In the genomic region with DNA sequence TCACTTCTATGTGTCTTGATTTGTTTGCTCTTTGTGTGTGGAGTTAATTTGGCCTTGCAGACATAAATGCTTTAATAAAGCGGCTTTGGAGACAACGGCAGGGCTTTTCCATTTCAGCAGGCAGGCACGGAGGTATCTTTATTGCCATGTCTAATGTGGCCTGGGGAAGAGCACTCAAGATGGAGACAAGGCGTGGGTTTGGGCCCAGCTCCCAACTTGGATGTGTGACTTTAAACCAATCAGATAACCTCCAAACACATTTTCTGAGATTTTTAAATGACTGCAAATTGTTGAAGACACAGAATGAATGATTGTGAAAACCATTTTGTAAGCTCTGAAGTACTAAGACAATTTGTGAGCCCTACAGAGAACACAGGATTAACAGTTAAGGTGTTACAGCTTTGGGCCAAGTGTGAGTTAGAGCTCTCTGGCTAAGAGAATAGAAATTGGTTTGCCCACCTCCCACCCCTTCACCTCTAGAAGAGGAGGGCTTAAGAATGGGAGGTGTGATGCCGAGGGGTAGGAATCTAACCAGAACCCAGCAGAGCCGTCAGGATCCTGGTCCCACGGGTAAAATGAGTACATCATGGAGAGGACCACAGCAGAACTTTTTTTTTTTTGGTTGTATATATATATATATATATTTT, we compare ENCODE assay signal across 19 cellular contexts. TPM values are rescaled to one million over a fixed set of nuclear protein-coding genes. Genes with fewer than 3 reads are reported as not detected.
DNase-seq lines count a peak whose midpoint lies in the region; ATAC-seq and TF ChIP-seq lines count a peak whose summit lies in the region.
"Had no signal": no experiment of that assay in that cellular context is flagged by ENCODE, and none has a peak within 500 bp of the region (broad histone marks: within the 10 kb centered on the region; RNA-seq: fewer than 3 reads in every experiment).

No MANE protein-coding gene starts in this region.

- DNase-seq in T-helper 2 cell treated with Interferon-gamma antibody and Interleukin-4, amounts not matched to agents 5 μg/mL and 100 μg/mL, for 36 hours (ENCODE audit: low spot score) = no peak
- no peak for DNase-seq in T-helper 2 cell
- no peak for DNase-seq in CD8-positive, alpha-beta T cell
- DNase-seq in activated naive CD4-positive, alpha-beta T cell treated with anti-CD3 and anti-CD28 coated beads, Interleukin-2, amount 50 U/mL, for 72 hours (ENCODE audit: low spot score in 2 of 2) = no peak
- no peak for DNase-seq in mesendoderm
- DNase-seq in SW480 (ENCODE audit: low spot score) = no peak
- DNase-seq in NCI-H1417 (lab: John Stamatoyannopoulos, UW) = no peak
- DNase-seq in NCI-H2171 treated with DMSO at 0.1 percent for 48 hours (lab: John Stamatoyannopoulos, UW) = no peak
- DNase-seq: activated CD4-positive, alpha-beta T cell treated with anti-CD3 and anti-CD28 coated beads, Interleukin-2, amount 50 U/mL, for 1 hour; DMS53; glutamatergic neuron; NCI-H187 treated with DMSO at 0.1 percent for 48 hours; NCI-H510A; SIG-M5; stimulated activated CD4-positive, alpha-beta T cell treated with anti-CD3 and anti-CD28 coated beads, Interleukin-12 subunit alpha, Interleukin-12 subunit beta, amount 100 ng/mL, for 4 hours; T1000 had no signal

- H3K27ac ChIP-seq in CD8-positive, alpha-beta T cell (ENCODE audit: low read depth, low read length) = peak overlapping the region; percentile 39
- H3K27ac ChIP-seq in mesendoderm (ENCODE audit: low read depth, low read length) = no peak overlapping the region
- H3K27ac ChIP-seq: BLaER1 treated with 17β-estradiol and CSF1 and Interleukin-3, amounts not matched to agents 10 nM and 100 nM had no signal

- H3K4me2 ChIP-seq in mesendoderm (ENCODE audit: low read length) = no peak overlapping the region
- H3K4me2 ChIP-seq: BLaER1 treated with 17β-estradiol and CSF1 and Interleukin-3, amounts not matched to agents 10 nM and 100 nM had no signal

- H2BK120ac ChIP-seq in mesendoderm (ENCODE audit: low read depth, low read length) = no peak overlapping the region

- POLR2A ChIA-PET in CD8-positive, alpha-beta T cell (lab: Charles Lee) = interaction anchor here (1.1 kb wide), 1 partner anchor 8 kb away, joined by 4 read pairs; a partner anchor contains a TSS

- intact Hi-C loops in CD8-positive, alpha-beta T cell (cut with DNase I, micrococcal nuclease) = no loop called here

- H2BK5ac ChIP-seq in mesendoderm (ENCODE audit: low read length) = no peak overlapping the region

- peak overlapping the region; percentile 10 for H3K4me3 Mint-ChIP-seq in T-helper 2 cell treated with Interferon-gamma antibody and Interleukin-4, amounts not matched to agents 5 μg/mL and 100 μg/mL, for 36 hours
- H3K4me3 Mint-ChIP-seq in CD8-positive, alpha-beta T cell = peak overlapping the region; percentile 35
- H3K4me3 Mint-ChIP-seq: stimulated activated memory B cell treated with anti-CD40 and anti-IgM and Interleukin-4, amounts not matched to agents 10 μg/mL and 1 μg/mL and 100 μg/mL, for 72 hours; type B pancreatic cell had no signal

- H3K23ac ChIP-seq in mesendoderm (ENCODE audit: low read length) = no peak overlapping the region

- no peaks in the 10 kb centered on the region for H3K9me3 ChIP-seq in CD8-positive, alpha-beta T cell (ENCODE audit: low read length)
- H3K9me3 ChIP-seq: BLaER1 treated with 17β-estradiol and CSF1 and Interleukin-3, amounts not matched to agents 10 nM and 100 nM had no signal

- no peak overlapping the region for H2BK15ac ChIP-seq in mesendoderm (replicated peaks; ENCODE audit: low read depth)

- no CpG with 5 or more reads among the region's 7 CpGs for WGBS in mesendoderm (ENCODE audit: extremely low coverage, insufficient coverage, low lambda C conversion rate)

- no peaks in the 10 kb centered on the region for H3K27me3 Mint-ChIP-seq in T-helper 2 cell treated with Interferon-gamma antibody and Interleukin-4, amounts not matched to agents 5 μg/mL and 100 μg/mL, for 36 hours (ENCODE audit: low read depth)
- no peaks in the 10 kb centered on the region for H3K27me3 Mint-ChIP-seq in CD8-positive, alpha-beta T cell (ENCODE audit: low read depth)
- H3K27me3 Mint-ChIP-seq: stimulated activated memory B cell treated with anti-CD40 and anti-IgM and Interleukin-4, amounts not matched to agents 10 μg/mL and 1 μg/mL and 100 μg/mL, for 72 hours; type B pancreatic cell had no signal

- ATAC-seq in CD8-positive, alpha-beta T cell = no peak
- ATAC-seq in activated naive CD4-positive, alpha-beta T cell treated with anti-CD3 and anti-CD28 coated beads, Interleukin-2, amount 50 U/mL, for 72 hours = no peak
- ATAC-seq: stimulated activated memory B cell treated with anti-CD40 and anti-IgM and Interleukin-4, amounts not matched to agents 10 μg/mL and 1 μg/mL and 100 μg/mL, for 72 hours had no signal

- no peak overlapping the region for H3K56ac ChIP-seq in mesendoderm (ENCODE audit: low read length)

- no peak for TF ChIP-seq CTCF in CD8-positive, alpha-beta T cell (IDR thresholded peaks at IDR 0.05)

- H3K4me1 ChIP-seq in CD8-positive, alpha-beta T cell (ENCODE audit: insufficient read depth, low read length) = peaks cover 40% of the 10 kb centered on the region
- H3K4me1 ChIP-seq in mesendoderm (ENCODE audit: control insufficient read depth, low read depth, low read length) = no peaks in the 10 kb centered on the region

- no peak overlapping the region for H3K4ac ChIP-seq in mesendoderm (ENCODE audit: low read depth, low read length)

- no peak overlapping the region for H3K18ac ChIP-seq in mesendoderm (ENCODE audit: low read length)

- peaks cover 42% of the 10 kb centered on the region for H3K4me1 Mint-ChIP-seq in T-helper 2 cell treated with Interferon-gamma antibody and Interleukin-4, amounts not matched to agents 5 μg/mL and 100 μg/mL, for 36 hours (ENCODE audit: low read depth)
- peaks cover 74% of the 10 kb centered on the region for H3K4me1 Mint-ChIP-seq in CD8-positive, alpha-beta T cell (ENCODE audit: low read depth)

- no peaks in the 10 kb centered on the region for H3K9me3 Mint-ChIP-seq in T-helper 2 cell treated with Interferon-gamma antibody and Interleukin-4, amounts not matched to agents 5 μg/mL and 100 μg/mL, for 36 hours
- no peaks in the 10 kb centered on the region for H3K9me3 Mint-ChIP-seq in CD8-positive, alpha-beta T cell
- no peaks in the 10 kb centered on the region for H3K9me3 Mint-ChIP-seq in activated naive CD4-positive, alpha-beta T cell treated with anti-CD3 and anti-CD28 coated beads, Interleukin-2, amount 50 U/mL, for 72 hours
- H3K9me3 Mint-ChIP-seq: stimulated activated memory B cell treated with anti-CD40 and anti-IgM and Interleukin-4, amounts not matched to agents 10 μg/mL and 1 μg/mL and 100 μg/mL, for 72 hours; type B pancreatic cell had no signal

- H4K5ac ChIP-seq in mesendoderm (ENCODE audit: low read length) = no peak overlapping the region

- H4K8ac ChIP-seq in mesendoderm (ENCODE audit: low read depth, low read length) = peak overlapping the region; percentile 42

- H3K79me1 ChIP-seq in mesendoderm (ENCODE audit: low read length) = peaks cover 7% of the 10 kb centered on the region

- H3K27ac Mint-ChIP-seq in T-helper 2 cell treated with Interferon-gamma antibody and Interleukin-4, amounts not matched to agents 5 μg/mL and 100 μg/mL, for 36 hours = peak overlapping the region; percentile 68
- H3K27ac Mint-ChIP-seq in CD8-positive, alpha-beta T cell = peak overlapping the region; percentile 90
- H3K27ac Mint-ChIP-seq in activated naive CD4-positive, alpha-beta T cell treated with anti-CD3 and anti-CD28 coated beads, Interleukin-2, amount 50 U/mL, for 72 hours = peak overlapping the region; percentile 53 to 54
- H3K27ac Mint-ChIP-seq: type B pancreatic cell had no signal

- H3K79me2 ChIP-seq in mesendoderm (ENCODE audit: control insufficient read depth, insufficient read depth, low read length) = peaks cover 1% of the 10 kb centered on the region

- no peak overlapping the region for H3K4me3 ChIP-seq in CD8-positive, alpha-beta T cell (ENCODE audit: low read depth, low read length)
- H3K4me3 ChIP-seq in mesendoderm (ENCODE audit: low read length) = no peak overlapping the region
- H3K4me3 ChIP-seq: BLaER1 treated with 17β-estradiol and CSF1 and Interleukin-3, amounts not matched to agents 10 nM and 100 nM had no signal

- H3K27me3 ChIP-seq in CD8-positive, alpha-beta T cell (ENCODE audit: insufficient read depth, low read length) = no peaks in the 10 kb centered on the region
- H3K27me3 ChIP-seq in mesendoderm (ENCODE audit: insufficient read depth, low read length, poor library complexity) = no peaks in the 10 kb centered on the region
- H3K27me3 ChIP-seq: BLaER1 treated with 17β-estradiol and CSF1 and Interleukin-3, amounts not matched to agents 10 nM and 100 nM had no signal

- CTCF ChIA-PET in CD8-positive, alpha-beta T cell (lab: Charles Lee) = interaction anchor here (1.0 kb wide), 2 partner anchors 27 to 56 kb away, joined by 4 read pairs; no protein-coding TSS in a partner anchor

- H2AK5ac ChIP-seq in mesendoderm (ENCODE audit: low read length) = no peak overlapping the region

- peaks cover 31% of the 10 kb centered on the region for H3K36me3 ChIP-seq in CD8-positive, alpha-beta T cell (ENCODE audit: insufficient read depth, low read length)
- H3K36me3 ChIP-seq in mesendoderm (ENCODE audit: control insufficient read depth, insufficient read depth, low read length) = no peaks in the 10 kb centered on the region

- H3K9ac ChIP-seq in mesendoderm (ENCODE audit: low read length) = no peak overlapping the region
- H3K9ac ChIP-seq: BLaER1 treated with 17β-estradiol and CSF1 and Interleukin-3, amounts not matched to agents 10 nM and 100 nM had no signal

- H3K36me3 Mint-ChIP-seq in T-helper 2 cell treated with Interferon-gamma antibody and Interleukin-4, amounts not matched to agents 5 μg/mL and 100 μg/mL, for 36 hours (ENCODE audit: low read depth) = peaks cover 67% of the 10 kb centered on the region
- peaks cover 74% of the 10 kb centered on the region for H3K36me3 Mint-ChIP-seq in CD8-positive, alpha-beta T cell
- peaks cover 4 to 43% of the 10 kb centered on the region in 2 donors for H3K36me3 Mint-ChIP-seq in activated naive CD4-positive, alpha-beta T cell treated with anti-CD3 and anti-CD28 coated beads, Interleukin-2, amount 50 U/mL, for 72 hours

RNA-seq across cellular contexts. Expression of a gene that starts 9.0 kb away (rescaled TPM):
- total RNA-seq in CD8-positive, alpha-beta T cell = 100 to 1,000 TPM; 109 TPM
- total RNA-seq in activated naive CD4-positive, alpha-beta T cell treated with anti-CD3 and anti-CD28 coated beads, Interleukin-2, amount 50 U/mL, for 72 hours = 10 to 100 TPM; 51.4 to 91.0 TPM
- polyA plus RNA-seq in mesendoderm (2013, experiment 1 of 2) = 123 TPM
- 121 TPM for polyA plus RNA-seq in mesendoderm (2013, experiment 2 of 2)

RNA-seq across cellular contexts. Expression of a gene that starts 14.3 kb away (rescaled TPM):
- total RNA-seq in CD8-positive, alpha-beta T cell = 10 to 100 TPM; 38.2 to 44.6 TPM
- 100 to 1,000 TPM; 122 to 143 TPM for total RNA-seq in activated naive CD4-positive, alpha-beta T cell treated with anti-CD3 and anti-CD28 coated beads, Interleukin-2, amount 50 U/mL, for 72 hours
- polyA plus RNA-seq in mesendoderm (2013, experiment 1 of 2) = 0.25 TPM
- polyA plus RNA-seq in mesendoderm (2013, experiment 2 of 2) = 0.17 TPM
